Comparison of ENCODE assay signal across 1 cellular context in genomic region chr17:17694229-17695081, GRCh38.
A peak's percentile ranks its signal among the peaks of the same experiment; 100 is the strongest.
TF ChIP-seq lines count a peak whose summit lies in the region.

No MANE protein-coding gene starts in this region.

TF ChIP-seq in K562, 482 proteins besides CTCF, POLR2A, EP300 and RAD21 (continued from another document and continues in another):
- TF ChIP-seq SP2 (IDR thresholded peaks at IDR 0.05; ENCODE audit: extremely low read depth, low read depth, low read length, poor library complexity, severe bottlenecking) (no peak), TCF3 (CRISPR knock-in tag; IDR thresholded peaks at IDR 0.05) (no peak), ZNF431 (CRISPR knock-in tag; IDR thresholded peaks at IDR 0.05) (no peak), GABPB1 (CRISPR knock-in tag; IDR thresholded peaks at IDR 0.05) (0 out of 2 replicates have a peak, but pooled peaks have one; percentile 8), HDAC8 (tag; IDR thresholded peaks at IDR 0.05) (no peak), RBFOX2 (IDR thresholded peaks at IDR 0.05; ENCODE audit: low read depth, low read length) (peak; percentile 79), SAFB (IDR thresholded peaks at IDR 0.05; ENCODE audit: borderline replicate concordance, low read depth, low read length) (no peak), XRCC4 (IDR thresholded peaks at IDR 0.05; ENCODE audit: extremely low read depth, insufficient read depth, insufficient read length) (no peak), SREBF1 (IDR thresholded peaks at IDR 0.05; ENCODE audit: borderline replicate concordance, low read depth, low read length) (no peak), ZNF589 (CRISPR knock-in tag; IDR thresholded peaks at IDR 0.05; ENCODE audit: low read depth) (0 out of 2 replicates have a peak, but pooled peaks have one; percentile 79), ZNF583 (CRISPR knock-in tag; IDR thresholded peaks at IDR 0.05) (no peak), ZNF239 (CRISPR knock-in tag; IDR thresholded peaks at IDR 0.05) (no peak), ZNF445 (CRISPR knock-in tag; IDR thresholded peaks at IDR 0.05; ENCODE audit: low read depth) (no peak), ZNF717 (CRISPR knock-in tag; IDR thresholded peaks at IDR 0.05) (no peak), SRSF1 (IDR thresholded peaks at IDR 0.05; ENCODE audit: low read depth, low read length) (no peak), ZNF79 (CRISPR knock-in tag; IDR thresholded peaks at IDR 0.05; ENCODE audit: low read depth) (no peak), MAFK (IDR thresholded peaks at IDR 0.05; ENCODE audit: low read length) (no peak), ELK3 (CRISPR knock-in tag; IDR thresholded peaks at IDR 0.05) (no peak), BCOR (IDR thresholded peaks at IDR 0.05) (no peak), SMAD2 (IDR thresholded peaks at IDR 0.05; ENCODE audit: low read depth, low read length) (no peak), ZNF282 (CRISPR knock-in tag; IDR thresholded peaks at IDR 0.05) (no peak), ZC3H4 (CRISPR knock-in tag; IDR thresholded peaks at IDR 0.05; ENCODE audit: borderline replicate concordance) (no peak), POLR2AphosphoS5 (IDR thresholded peaks at IDR 0.05; ENCODE audit: control insufficient read depth, insufficient read depth, low read depth, low read length) (0 out of 2 replicates have a peak, but pooled peaks have one; percentile 17), CREB1 (IDR thresholded peaks at IDR 0.05) (no peak), CREB1 (CRISPR knock-in tag; IDR thresholded peaks at IDR 0.05) (no peak), FOS (IDR thresholded peaks at IDR 0.05; ENCODE audit: extremely low read depth, insufficient read length) (no peak), BMI1 (IDR thresholded peaks at IDR 0.05; ENCODE audit: low read length) (no peak), SRF (CRISPR knock-in tag; IDR thresholded peaks at IDR 0.05) (no peak), PHF8 (IDR thresholded peaks at IDR 0.05; ENCODE audit: borderline replicate concordance, low read length) (peak; percentile 48; the same call in 1 of the 2 replicates), ZNF274 (IDR thresholded peaks at IDR 0.05; ENCODE audit: borderline replicate concordance, low read depth, low read length) (no peak), MYBL2 (IDR thresholded peaks at IDR 0.05; ENCODE audit: low read depth) (no peak), MYBL2 (CRISPR knock-in tag; IDR thresholded peaks at IDR 0.05; ENCODE audit: borderline replicate concordance) (no peak), ZBTB33 (CRISPR knock-in tag; IDR thresholded peaks at IDR 0.05) (no peak), PRMT5 (CRISPR knock-in tag; IDR thresholded peaks at IDR 0.05) (no peak), CCNT2 (IDR thresholded peaks at IDR 0.05; ENCODE audit: borderline replicate concordance, extremely low read depth, insufficient read length, low read depth, low read length) (peak; percentile 39), GTF2F1 (IDR thresholded peaks at IDR 0.05; ENCODE audit: low read depth, low read length) (no peak), GTF2A2 (tag; IDR thresholded peaks at IDR 0.05) (no peak), FUS (optimal IDR thresholded peaks at IDR 0.05; ENCODE audit: low read depth, low read length) (no peak), EGR1 (conservative IDR thresholded peaks at IDR 0.05) (no peak; the same call in 1 of the 2 replicates), TSHZ1 (CRISPR knock-in tag; IDR thresholded peaks at IDR 0.05) (no peak), KLF1 (tag; IDR thresholded peaks at IDR 0.05) (no peak), TEAD1 (CRISPR knock-in tag; IDR thresholded peaks at IDR 0.05) (no peak), TCF7L2 (IDR thresholded peaks at IDR 0.05; ENCODE audit: low read depth, low read length) (no peak), MED1 (CRISPR knock-in tag; IDR thresholded peaks at IDR 0.05; ENCODE audit: borderline replicate concordance) (no peak), HNRNPLL (IDR thresholded peaks at IDR 0.05; ENCODE audit: low read depth, low read length, poor library complexity, severe bottlenecking) (no peak), BCL6 (CRISPR knock-in tag; IDR thresholded peaks at IDR 0.05) (no peak), RCOR1 (IDR thresholded peaks at IDR 0.05; ENCODE audit: borderline replicate concordance in 1 of 2, low read depth in 2 of 2, low read length in 2 of 2) (no peak), ZNF707 (CRISPR knock-in tag; conservative IDR thresholded peaks at IDR 0.05) (no peak), ERF (CRISPR knock-in tag; IDR thresholded peaks at IDR 0.05) (no peak)
- TF ChIP-seq, protein P1, sequence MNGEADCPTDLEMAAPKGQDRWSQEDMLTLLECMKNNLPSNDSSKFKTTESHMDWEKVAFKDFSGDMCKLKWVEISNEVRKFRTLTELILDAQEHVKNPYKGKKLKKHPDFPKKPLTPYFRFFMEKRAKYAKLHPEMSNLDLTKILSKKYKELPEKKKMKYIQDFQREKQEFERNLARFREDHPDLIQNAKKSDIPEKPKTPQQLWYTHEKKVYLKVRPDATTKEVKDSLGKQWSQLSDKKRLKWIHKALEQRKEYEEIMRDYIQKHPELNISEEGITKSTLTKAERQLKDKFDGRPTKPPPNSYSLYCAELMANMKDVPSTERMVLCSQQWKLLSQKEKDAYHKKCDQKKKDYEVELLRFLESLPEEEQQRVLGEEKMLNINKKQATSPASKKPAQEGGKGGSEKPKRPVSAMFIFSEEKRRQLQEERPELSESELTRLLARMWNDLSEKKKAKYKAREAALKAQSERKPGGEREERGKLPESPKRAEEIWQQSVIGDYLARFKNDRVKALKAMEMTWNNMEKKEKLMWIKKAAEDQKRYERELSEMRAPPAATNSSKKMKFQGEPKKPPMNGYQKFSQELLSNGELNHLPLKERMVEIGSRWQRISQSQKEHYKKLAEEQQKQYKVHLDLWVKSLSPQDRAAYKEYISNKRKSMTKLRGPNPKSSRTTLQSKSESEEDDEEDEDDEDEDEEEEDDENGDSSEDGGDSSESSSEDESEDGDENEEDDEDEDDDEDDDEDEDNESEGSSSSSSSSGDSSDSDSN (IDR thresholded peaks at IDR 0.05; ENCODE audit: borderline replicate concordance in 1 of 2, low read depth in 2 of 2, low read length in 2 of 2) = no peak
- TF ChIP-seq, protein P2, sequence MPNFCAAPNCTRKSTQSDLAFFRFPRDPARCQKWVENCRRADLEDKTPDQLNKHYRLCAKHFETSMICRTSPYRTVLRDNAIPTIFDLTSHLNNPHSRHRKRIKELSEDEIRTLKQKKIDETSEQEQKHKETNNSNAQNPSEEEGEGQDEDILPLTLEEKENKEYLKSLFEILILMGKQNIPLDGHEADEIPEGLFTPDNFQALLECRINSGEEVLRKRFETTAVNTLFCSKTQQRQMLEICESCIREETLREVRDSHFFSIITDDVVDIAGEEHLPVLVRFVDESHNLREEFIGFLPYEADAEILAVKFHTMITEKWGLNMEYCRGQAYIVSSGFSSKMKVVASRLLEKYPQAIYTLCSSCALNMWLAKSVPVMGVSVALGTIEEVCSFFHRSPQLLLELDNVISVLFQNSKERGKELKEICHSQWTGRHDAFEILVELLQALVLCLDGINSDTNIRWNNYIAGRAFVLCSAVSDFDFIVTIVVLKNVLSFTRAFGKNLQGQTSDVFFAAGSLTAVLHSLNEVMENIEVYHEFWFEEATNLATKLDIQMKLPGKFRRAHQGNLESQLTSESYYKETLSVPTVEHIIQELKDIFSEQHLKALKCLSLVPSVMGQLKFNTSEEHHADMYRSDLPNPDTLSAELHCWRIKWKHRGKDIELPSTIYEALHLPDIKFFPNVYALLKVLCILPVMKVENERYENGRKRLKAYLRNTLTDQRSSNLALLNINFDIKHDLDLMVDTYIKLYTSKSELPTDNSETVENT (CRISPR knock-in tag; IDR thresholded peaks at IDR 0.05) = no peak
- TF ChIP-seq, protein P3, sequence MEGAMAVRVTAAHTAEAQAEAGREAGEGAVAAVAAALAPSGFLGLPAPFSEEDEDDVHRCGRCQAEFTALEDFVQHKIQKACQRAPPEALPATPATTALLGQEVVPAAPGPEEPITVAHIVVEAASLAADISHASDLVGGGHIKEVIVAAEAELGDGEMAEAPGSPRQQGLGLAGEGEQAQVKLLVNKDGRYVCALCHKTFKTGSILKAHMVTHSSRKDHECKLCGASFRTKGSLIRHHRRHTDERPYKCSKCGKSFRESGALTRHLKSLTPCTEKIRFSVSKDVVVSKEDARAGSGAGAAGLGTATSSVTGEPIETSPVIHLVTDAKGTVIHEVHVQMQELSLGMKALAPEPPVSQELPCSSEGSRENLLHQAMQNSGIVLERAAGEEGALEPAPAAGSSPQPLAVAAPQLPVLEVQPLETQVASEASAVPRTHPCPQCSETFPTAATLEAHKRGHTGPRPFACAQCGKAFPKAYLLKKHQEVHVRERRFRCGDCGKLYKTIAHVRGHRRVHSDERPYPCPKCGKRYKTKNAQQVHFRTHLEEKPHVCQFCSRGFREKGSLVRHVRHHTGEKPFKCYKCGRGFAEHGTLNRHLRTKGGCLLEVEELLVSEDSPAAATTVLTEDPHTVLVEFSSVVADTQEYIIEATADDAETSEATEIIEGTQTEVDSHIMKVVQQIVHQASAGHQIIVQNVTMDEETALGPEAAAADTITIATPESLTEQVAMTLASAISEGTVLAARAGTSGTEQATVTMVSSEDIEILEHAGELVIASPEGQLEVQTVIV (CRISPR knock-in tag; IDR thresholded peaks at IDR 0.05; ENCODE audit: borderline replicate concordance) = no peak
- TF ChIP-seq, protein P4, sequence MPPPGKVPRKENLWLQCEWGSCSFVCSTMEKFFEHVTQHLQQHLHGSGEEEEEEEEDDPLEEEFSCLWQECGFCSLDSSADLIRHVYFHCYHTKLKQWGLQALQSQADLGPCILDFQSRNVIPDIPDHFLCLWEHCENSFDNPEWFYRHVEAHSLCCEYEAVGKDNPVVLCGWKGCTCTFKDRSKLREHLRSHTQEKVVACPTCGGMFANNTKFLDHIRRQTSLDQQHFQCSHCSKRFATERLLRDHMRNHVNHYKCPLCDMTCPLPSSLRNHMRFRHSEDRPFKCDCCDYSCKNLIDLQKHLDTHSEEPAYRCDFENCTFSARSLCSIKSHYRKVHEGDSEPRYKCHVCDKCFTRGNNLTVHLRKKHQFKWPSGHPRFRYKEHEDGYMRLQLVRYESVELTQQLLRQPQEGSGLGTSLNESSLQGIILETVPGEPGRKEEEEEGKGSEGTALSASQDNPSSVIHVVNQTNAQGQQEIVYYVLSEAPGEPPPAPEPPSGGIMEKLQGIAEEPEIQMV (tag; conservative IDR thresholded peaks at IDR 0.05; ENCODE audit: low read depth) = no peak
- TF ChIP-seq, protein P5, sequence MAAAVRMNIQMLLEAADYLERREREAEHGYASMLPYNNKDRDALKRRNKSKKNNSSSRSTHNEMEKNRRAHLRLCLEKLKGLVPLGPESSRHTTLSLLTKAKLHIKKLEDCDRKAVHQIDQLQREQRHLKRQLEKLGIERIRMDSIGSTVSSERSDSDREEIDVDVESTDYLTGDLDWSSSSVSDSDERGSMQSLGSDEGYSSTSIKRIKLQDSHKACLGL (CRISPR knock-in tag; IDR thresholded peaks at IDR 0.05; ENCODE audit: borderline replicate concordance, poor library complexity, severe bottlenecking) = no peak
- TF ChIP-seq, protein P6, sequence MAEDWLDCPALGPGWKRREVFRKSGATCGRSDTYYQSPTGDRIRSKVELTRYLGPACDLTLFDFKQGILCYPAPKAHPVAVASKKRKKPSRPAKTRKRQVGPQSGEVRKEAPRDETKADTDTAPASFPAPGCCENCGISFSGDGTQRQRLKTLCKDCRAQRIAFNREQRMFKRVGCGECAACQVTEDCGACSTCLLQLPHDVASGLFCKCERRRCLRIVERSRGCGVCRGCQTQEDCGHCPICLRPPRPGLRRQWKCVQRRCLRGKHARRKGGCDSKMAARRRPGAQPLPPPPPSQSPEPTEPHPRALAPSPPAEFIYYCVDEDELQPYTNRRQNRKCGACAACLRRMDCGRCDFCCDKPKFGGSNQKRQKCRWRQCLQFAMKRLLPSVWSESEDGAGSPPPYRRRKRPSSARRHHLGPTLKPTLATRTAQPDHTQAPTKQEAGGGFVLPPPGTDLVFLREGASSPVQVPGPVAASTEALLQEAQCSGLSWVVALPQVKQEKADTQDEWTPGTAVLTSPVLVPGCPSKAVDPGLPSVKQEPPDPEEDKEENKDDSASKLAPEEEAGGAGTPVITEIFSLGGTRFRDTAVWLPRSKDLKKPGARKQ (CRISPR knock-in tag; IDR thresholded peaks at IDR 0.05) = no peak
